18 cellular contexts compared by ENCODE assay signal in the genomic region with DNA sequence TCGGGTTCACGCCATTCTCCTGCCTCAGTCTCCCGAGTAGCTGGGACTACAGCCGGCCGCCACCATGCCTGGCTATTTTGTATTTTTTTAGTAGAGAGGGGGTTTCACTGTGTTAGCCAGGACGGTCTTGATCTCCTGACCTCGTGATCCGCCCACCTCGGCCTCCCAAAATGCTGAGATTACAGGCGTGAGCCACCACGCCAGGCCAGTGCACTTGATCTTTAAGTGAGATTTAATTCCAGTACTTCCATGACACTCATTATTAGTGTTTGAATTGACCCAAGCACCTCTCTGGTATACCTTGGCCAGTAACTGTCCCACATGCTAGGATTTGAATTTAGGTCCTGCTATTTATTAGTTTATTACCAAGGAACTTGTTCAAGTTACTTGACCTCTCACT. TPM values are rescaled to one million over a fixed set of nuclear protein-coding genes. Genes with fewer than 3 reads are reported as not detected.
"Had no signal": no experiment of that assay in that cellular context is flagged by ENCODE, and none has a peak within 500 bp of the region (broad histone marks: within the 10 kb centered on the region; RNA-seq: fewer than 3 reads in every experiment).

No MANE protein-coding gene starts in this region.

RNA-seq across cellular contexts. Expression of a gene that starts 38.5 kb away (rescaled TPM):
- total RNA-seq: activated naive CD4-positive, alpha-beta T cell treated with anti-CD3 and anti-CD28 coated beads for 36 hours; activated naive CD4-positive, alpha-beta T cell treated with anti-CD3 and anti-CD28 coated beads, Interleukin-2, amount 50 U/mL, for 72 hours; activated naive CD8-positive, alpha-beta T cell treated with anti-CD3 and anti-CD28 coated beads for 36 hours; activated naive CD8-positive, alpha-beta T cell treated with anti-CD3 and anti-CD28 coated beads, Interleukin-2, amount 10 ng/mL, durations not matched to agents 7 days and 5 days; activated T-cell treated with anti-CD3 and anti-CD28 coated beads, Interleukin-2, amount 50 U/mL, for 4 hours; activated T-cell treated with anti-CD3 and anti-CD28 coated beads, Interleukin-2, amount 50 U/mL, for 72 hours; activated T-helper 17 cell treated with anti-CD3 and anti-CD28 coated beads, Interleukin-2, amount 50 U/mL, for 72 hours; activated T-helper 2 cell treated with anti-CD3 and anti-CD28 coated beads, Interferon-gamma antibody, Interleukin-2, Interleukin-4, amounts not matched to agents 10 μg/mL and 5 μg/mL and 100 μg/mL, durations not matched to agents 14 hours and 24 hours and 36 hours; adrenal gland; aorta; ascending aorta; astrocyte; breast epithelium; bronchial epithelial cell; cardiac muscle cell; cardiac septum; cerebellum; chondrocyte had no signal
- polyA plus RNA-seq: cardiac muscle cell had no signal
